21 cellular contexts compared by ENCODE assay signal in genomic region chr4:15657366-15657765, GRCh38. TPM values are rescaled to one million over a fixed set of nuclear protein-coding genes. Genes with fewer than 3 reads are reported as not detected.
A peak's percentile ranks its signal among the peaks of the same experiment; 100 is the strongest.
DNase-seq lines count a peak whose midpoint lies in the region; TF ChIP-seq lines count a peak whose summit lies in the region.
"Had no signal": no experiment of that assay in that cellular context is flagged by ENCODE, and none has a peak within 500 bp of the region (broad histone marks: within the 10 kb centered on the region; RNA-seq: fewer than 3 reads in every experiment).

No MANE protein-coding gene starts in this region.

- no peaks in the 10 kb centered on the region for H3K9me3 ChIP-seq in Loucy (ENCODE audit: insufficient read depth, low read depth, low read length)
- H3K9me3 ChIP-seq: ovary had no signal

- no peaks in the 10 kb centered on the region for H3K36me3 ChIP-seq in Loucy (ENCODE audit: insufficient read depth, low read length)
- H3K36me3 ChIP-seq: ovary had no signal

- no peaks in the 10 kb centered on the region for H3K27me3 ChIP-seq in Loucy (ENCODE audit: insufficient read depth, low read length, poor library complexity, severe bottlenecking)
- H3K27me3 ChIP-seq: ovary had no signal

- H3K4me3 ChIP-seq in Loucy (ENCODE audit: low read length, poor library complexity, severe bottlenecking), result no peak overlapping the region
- H3K4me3 ChIP-seq: ovary had no signal

- H3K4me2 ChIP-seq in Loucy (ENCODE audit: low read depth, low read length, poor library complexity, severe bottlenecking), result peak overlapping the region; percentile 69

- H3K4me3 Mint-ChIP-seq in CD14-positive monocyte, result peak overlapping the region; percentile 80 to 96
- H3K4me3 Mint-ChIP-seq in dendritic cell treated with granulocyte-macrophage colony-stimulating factor and Interleukin-4, amounts not matched to agents 40 ng/mL and 50 ng/mL, for 4 days, result no peak overlapping the region
- peak overlapping the region; percentile 76 for H3K4me3 Mint-ChIP-seq in neural crest cell
- H3K4me3 Mint-ChIP-seq: activated CD4-positive, alpha-beta T cell treated with anti-CD3 and anti-CD28 coated beads for 36 hours had no signal

- H3K4me1 ChIP-seq in Loucy (ENCODE audit: insufficient read depth, low read length, poor library complexity, severe bottlenecking), result peaks cover 39% of the 10 kb centered on the region

- intact Hi-C loops in CD14-positive monocyte (cut with micrococcal nuclease), result loop anchor here (5.0 kb wide), 2 partner anchors 35 to 655 kb away; partner anchors contain the start of gene CPEB2 (in 1 of the 2)
- intact Hi-C loops in dendritic cell treated with granulocyte-macrophage colony-stimulating factor and Interleukin-4, amounts not matched to agents 40 ng/mL and 50 ng/mL, for 4 days (cut with micrococcal nuclease), result loop anchor here (10.0 kb wide), 1 partner anchor 127 kb away; no protein-coding TSS in a partner anchor

- peaks cover 14% of the 10 kb centered on the region for H4K20me1 ChIP-seq in Loucy (ENCODE audit: insufficient read depth, low read length, poor library complexity, severe bottlenecking)

- no peak for DNase-seq in CD14-positive monocyte (ENCODE audit: low spot score)
- DNase-seq in neural crest cell (ENCODE audit: low read depth, low spot score), result no peak
- no peak for DNase-seq in kidney glomerular epithelial cell (lab: John Stamatoyannopoulos, UW)
- no peak for DNase-seq in NCI-H345 (lab: John Stamatoyannopoulos, UW)
- DNase-seq in NCI-H2107 treated with DMSO at 0.1 percent for 48 hours (lab: John Stamatoyannopoulos, UW; ENCODE audit: unreplicated experiment), result no peak
- DNase-seq in GM13977 (ENCODE audit: low spot score), result no peak
- DNase-seq: activated CD4-positive, alpha-beta T cell treated with anti-CD3 and anti-CD28 coated beads for 36 hours; activated CD8-positive, alpha-beta memory T cell treated with anti-CD3 and anti-CD28 coated beads for 24 hours; activated naive CD4-positive, alpha-beta T cell treated with anti-CD3 and anti-CD28 coated beads, Interleukin-2, amount 50 U/mL, for 16 hours; activated T-cell treated with anti-CD3 and anti-CD28 coated beads, Interleukin-2, amount 50 U/mL, for 48 hours; CD4-positive, alpha-beta memory T cell; effector CD8-positive, alpha-beta T cell; KG1; mammary epithelial cell; NCI-H1694; NCI-H2171 treated with DMSO at 0.1 percent for 48 hours; NCI-H526; ovary; right cardiac atrium had no signal

- no peaks in the 10 kb centered on the region for H3K9me2 ChIP-seq in Loucy (replicated peaks; ENCODE audit: low read depth, low read length)

- in situ Hi-C loops in GM13977 (cut with MboI; ENCODE audit: low pct_unique_long_range_greater_than_20kb, low sequenced_read_pairs, unreplicated experiment), result loop anchor here (25.0 kb wide), 1 partner anchor 645 kb away; the partner anchor contains the start of gene CPEB2

- H3K79me2 ChIP-seq in Loucy (ENCODE audit: insufficient read depth, low read length), result peaks cover 36% of the 10 kb centered on the region

- peaks cover 65% of the 10 kb centered on the region for H3K4me1 Mint-ChIP-seq in CD14-positive monocyte
- H3K4me1 Mint-ChIP-seq in dendritic cell treated with granulocyte-macrophage colony-stimulating factor and Interleukin-4, amounts not matched to agents 40 ng/mL and 50 ng/mL, for 4 days (ENCODE audit: low read depth), result peaks cover 51% of the 10 kb centered on the region
- peaks cover 28% of the 10 kb centered on the region for H3K4me1 Mint-ChIP-seq in neural crest cell

- no peaks in the 10 kb centered on the region for H3F3A ChIP-seq in Loucy (ENCODE audit: low read depth)

- peak overlapping the region; percentile 100 for H3K9ac ChIP-seq in Loucy (ENCODE audit: low read depth, low read length, poor library complexity, severe bottlenecking)

- H3K9me3 Mint-ChIP-seq in CD14-positive monocyte (no peaks in the 10 kb centered on the region), neural crest cell (no peaks in the 10 kb centered on the region)
- no peaks in the 10 kb centered on the region for H3K9me3 Mint-ChIP-seq in dendritic cell treated with granulocyte-macrophage colony-stimulating factor and Interleukin-4, amounts not matched to agents 40 ng/mL and 50 ng/mL, for 4 days

- TF ChIP-seq CTCF in CD14-positive monocyte (IDR thresholded peaks at IDR 0.05) (no peak), Loucy (conservative IDR thresholded peaks at IDR 0.05; ENCODE audit: low read length) (no peak), neural crest cell (conservative IDR thresholded peaks at IDR 0.05) (no peak), GM13977 (IDR thresholded peaks at IDR 0.05; ENCODE audit: extremely low read depth, insufficient read depth, missing control alignments) (no peak)

- H3K27ac Mint-ChIP-seq in CD14-positive monocyte (peak overlapping the region; percentile 85 to 99 (median 97)), neural crest cell (ENCODE audit: unreplicated experiment) (no peak overlapping the region)
- H3K27ac Mint-ChIP-seq in dendritic cell treated with granulocyte-macrophage colony-stimulating factor and Interleukin-4, amounts not matched to agents 40 ng/mL and 50 ng/mL, for 4 days, result peak overlapping the region; percentile 74
- H3K27ac Mint-ChIP-seq: activated CD4-positive, alpha-beta T cell treated with anti-CD3 and anti-CD28 coated beads for 36 hours had no signal

- no peak overlapping the region for H2AFZ ChIP-seq in Loucy (ENCODE audit: low read length)

- H3K36me3 Mint-ChIP-seq in CD14-positive monocyte (peaks cover 6 to 19% of the 10 kb centered on the region in 2 donors), neural crest cell (ENCODE audit: low read depth) (no peaks in the 10 kb centered on the region)
- H3K36me3 Mint-ChIP-seq in dendritic cell treated with granulocyte-macrophage colony-stimulating factor and Interleukin-4, amounts not matched to agents 40 ng/mL and 50 ng/mL, for 4 days (ENCODE audit: low read depth), result peaks cover 13% of the 10 kb centered on the region

- no peaks in the 10 kb centered on the region for H3K27me3 Mint-ChIP-seq in CD14-positive monocyte (ENCODE audit: low read depth in 3 of 3)
- no peaks in the 10 kb centered on the region for H3K27me3 Mint-ChIP-seq in dendritic cell treated with granulocyte-macrophage colony-stimulating factor and Interleukin-4, amounts not matched to agents 40 ng/mL and 50 ng/mL, for 4 days
- H3K27me3 Mint-ChIP-seq in neural crest cell (ENCODE audit: low read depth), result no peaks in the 10 kb centered on the region
- H3K27me3 Mint-ChIP-seq: activated CD4-positive, alpha-beta T cell treated with anti-CD3 and anti-CD28 coated beads for 36 hours; CD4-positive, alpha-beta memory T cell had no signal

RNA-seq across cellular contexts. Expression of gene FBXL5, which starts 2.2 kb away (rescaled TPM):
- 100 to 1,000 TPM; 484 to 518 TPM for polyA plus RNA-seq in CD14-positive monocyte
- total RNA-seq in neural crest cell, result 71.2 and 74.3 TPM in 2 replicates

RNA-seq across cellular contexts. Expression of gene FAM200B, which starts 24.3 kb away (rescaled TPM):
- 100 to 1,000 TPM; 151 to 169 TPM for polyA plus RNA-seq in CD14-positive monocyte
- 33.6 and 39.5 TPM in 2 replicates for total RNA-seq in neural crest cell

RNA-seq across cellular contexts. Expression of gene BST1, which starts 45.5 kb away (rescaled TPM):
- polyA plus RNA-seq in CD14-positive monocyte, result 100 to 1,000 TPM; 266 to 297 TPM
- total RNA-seq in neural crest cell, result 0.75 and 1.1 TPM in 2 replicates
